In genomic region chr3:60575726-60576272, GRCh38 we compare ENCODE assay signal across 15 cellular contexts.
"Had no signal": no experiment of that assay in that cellular context is flagged by ENCODE, and none has a peak within 500 bp of the region (broad histone marks: within the 10 kb centered on the region; RNA-seq: fewer than 3 reads in every experiment).

No MANE protein-coding gene starts in this region.

- H3K27me3 Mint-ChIP-seq: stimulated activated naive CD8-positive, alpha-beta T cell treated with anti-CD3 and anti-CD28 coated beads, Interleukin-15, amount 100 ng/mL, for 72 hours had no signal

- ATAC-seq: naive thymus-derived CD4-positive, alpha-beta T cell; sciatic nerve; stimulated activated memory B cell treated with anti-CD40 and anti-IgM and Interleukin-4, amounts not matched to agents 10 μg/mL and 1 μg/mL and 100 μg/mL, for 72 hours; stimulated activated naive CD8-positive, alpha-beta T cell treated with anti-CD3 and anti-CD28 coated beads, Interleukin-15, amount 100 ng/mL, for 72 hours had no signal

- H3K36me3 Mint-ChIP-seq: naive thymus-derived CD4-positive, alpha-beta T cell; stimulated activated memory B cell treated with anti-CD40 and anti-IgM and Interleukin-4, amounts not matched to agents 10 μg/mL and 1 μg/mL and 100 μg/mL, for 72 hours had no signal

- H3K4me1 Mint-ChIP-seq: stimulated activated naive CD8-positive, alpha-beta T cell treated with anti-CD3 and anti-CD28 coated beads, Interleukin-15, amount 100 ng/mL, for 72 hours had no signal

- DNase-seq: effector CD4-positive, alpha-beta T cell; endodermal cell; heart left ventricle; hippocampal formation; naive thymus-derived CD4-positive, alpha-beta T cell; posterior cingulate gyrus; spleen; stimulated activated CD4-positive, alpha-beta T cell treated with anti-CD3 and anti-CD28 coated beads, Interleukin-15, amount 100 ng/mL, for 24 hours; stimulated activated CD4-positive, alpha-beta T cell treated with anti-CD3 and anti-CD28 coated beads, Interleukin-1b, Interleukin-23, amount 100 ng/mL, for 48 hours; stimulated activated CD4-positive, alpha-beta T cell treated with anti-CD3 and anti-CD28 coated beads, Interleukin-4, amount 100 ng/mL, for 24 hours; stimulated activated naive CD8-positive, alpha-beta T cell treated with anti-CD3 and anti-CD28 coated beads, Interleukin-15, amount 100 ng/mL, for 72 hours; testis; transverse colon had no signal

- H3K4me3 ChIP-seq: heart left ventricle, spleen, testis, transverse colon had no signal

- H3K9me3 Mint-ChIP-seq: endodermal cell; stimulated activated memory B cell treated with anti-CD40 and anti-IgM and Interleukin-4, amounts not matched to agents 10 μg/mL and 1 μg/mL and 100 μg/mL, for 72 hours; stimulated activated naive CD8-positive, alpha-beta T cell treated with anti-CD3 and anti-CD28 coated beads, Interleukin-15, amount 100 ng/mL, for 72 hours had no signal

- H3K27ac Mint-ChIP-seq: endodermal cell; naive thymus-derived CD4-positive, alpha-beta T cell; stimulated activated memory B cell treated with anti-CD40 and anti-IgM and Interleukin-4, amounts not matched to agents 10 μg/mL and 1 μg/mL and 100 μg/mL, for 72 hours; stimulated activated naive CD8-positive, alpha-beta T cell treated with anti-CD3 and anti-CD28 coated beads, Interleukin-15, amount 100 ng/mL, for 72 hours had no signal

- H3K4me3 Mint-ChIP-seq: endodermal cell; naive thymus-derived CD4-positive, alpha-beta T cell; stimulated activated memory B cell treated with anti-CD40 and anti-IgM and Interleukin-4, amounts not matched to agents 10 μg/mL and 1 μg/mL and 100 μg/mL, for 72 hours; stimulated activated naive CD8-positive, alpha-beta T cell treated with anti-CD3 and anti-CD28 coated beads, Interleukin-15, amount 100 ng/mL, for 72 hours had no signal
